Comparison of ENCODE assay signal across 1 cellular context in the genomic region with DNA sequence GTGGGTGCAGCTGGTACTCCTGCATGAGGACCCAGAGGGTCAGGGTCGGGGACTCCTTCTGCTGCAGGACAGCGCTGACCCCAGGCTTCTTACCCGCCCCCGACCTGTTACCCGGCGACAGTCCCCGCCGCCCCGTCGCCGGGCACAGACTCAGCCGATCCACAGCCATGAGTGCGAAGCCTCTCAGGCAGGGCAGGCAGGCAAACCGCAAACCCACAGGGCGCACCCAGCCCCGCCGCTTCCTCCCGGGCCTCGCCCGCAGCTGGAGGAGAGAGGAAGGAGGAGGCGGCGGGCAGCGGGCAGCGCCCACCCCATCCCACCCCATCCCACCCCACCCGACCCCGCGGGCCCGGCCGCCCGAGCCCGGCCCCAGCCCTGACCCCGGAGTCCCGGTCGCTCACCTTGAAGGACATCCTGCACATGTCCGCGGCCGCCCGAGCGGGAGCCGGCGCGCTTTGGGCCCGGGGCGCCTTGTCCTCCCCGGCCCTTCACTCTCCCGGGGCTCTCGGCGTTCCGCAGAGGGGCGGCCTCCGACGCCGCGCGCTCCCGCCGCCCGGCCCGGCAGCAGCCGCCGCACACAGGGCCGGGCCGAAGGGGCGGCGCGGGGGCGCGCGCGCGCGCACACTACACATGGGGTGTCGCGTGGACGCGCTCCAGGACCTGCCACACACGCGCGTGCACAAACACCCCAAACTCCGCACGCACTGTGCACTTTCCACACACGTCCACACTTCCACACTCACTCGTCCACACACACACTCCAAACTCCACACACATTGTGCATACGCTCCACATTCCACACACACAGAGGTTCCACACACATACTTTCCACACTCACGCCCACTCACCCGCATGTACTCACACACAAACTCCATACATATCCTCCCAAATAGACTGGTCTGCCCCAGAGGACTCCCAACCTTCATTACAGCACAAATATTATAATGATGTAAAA.
TF ChIP-seq lines count a peak whose summit lies in the region.

A gene with protein sequence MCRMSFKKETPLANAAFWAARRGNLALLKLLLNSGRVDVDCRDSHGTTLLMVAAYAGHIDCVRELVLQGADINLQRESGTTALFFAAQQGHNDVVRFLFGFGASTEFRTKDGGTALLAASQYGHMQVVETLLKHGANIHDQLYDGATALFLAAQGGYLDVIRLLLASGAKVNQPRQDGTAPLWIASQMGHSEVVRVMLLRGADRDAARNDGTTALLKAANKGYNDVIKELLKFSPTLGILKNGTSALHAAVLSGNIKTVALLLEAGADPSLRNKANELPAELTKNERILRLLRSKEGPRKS (minus strand): TSS at position 603 of the 955 bp plus-strand sequence. CDS start 181 bp downstream, at position 422.

TF ChIP-seq in IMR-90, 13 proteins besides CTCF, POLR2A, EP300 and RAD21 (continued from another document):
- no peak for TF ChIP-seq RFX5 (IDR thresholded peaks at IDR 0.05; ENCODE audit: low read depth, low read length)
- TF ChIP-seq NFE2L2 (IDR thresholded peaks at IDR 0.05; ENCODE audit: low read depth, low read length): no peak
- TF ChIP-seq MAZ (IDR thresholded peaks at IDR 0.05; ENCODE audit: borderline replicate concordance, low read depth, low read length): no peak
- TF ChIP-seq, protein P1, sequence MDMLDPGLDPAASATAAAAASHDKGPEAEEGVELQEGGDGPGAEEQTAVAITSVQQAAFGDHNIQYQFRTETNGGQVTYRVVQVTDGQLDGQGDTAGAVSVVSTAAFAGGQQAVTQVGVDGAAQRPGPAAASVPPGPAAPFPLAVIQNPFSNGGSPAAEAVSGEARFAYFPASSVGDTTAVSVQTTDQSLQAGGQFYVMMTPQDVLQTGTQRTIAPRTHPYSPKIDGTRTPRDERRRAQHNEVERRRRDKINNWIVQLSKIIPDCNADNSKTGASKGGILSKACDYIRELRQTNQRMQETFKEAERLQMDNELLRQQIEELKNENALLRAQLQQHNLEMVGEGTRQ (IDR thresholded peaks at IDR 0.05; ENCODE audit: low read depth, low read length): no peak
- TF ChIP-seq MAFK (IDR thresholded peaks at IDR 0.05; ENCODE audit: low read depth, low read length): no peak
- TF ChIP-seq SMC3 (IDR thresholded peaks at IDR 0.05; ENCODE audit: low read depth, low read length): no peak
- no peak for TF ChIP-seq BHLHE40 (IDR thresholded peaks at IDR 0.05; ENCODE audit: low read depth, low read length)
- TF ChIP-seq FOS (IDR thresholded peaks at IDR 0.05; ENCODE audit: low read depth, low read length): no peak
- TF ChIP-seq CHD1 (IDR thresholded peaks at IDR 0.05; ENCODE audit: low read depth, low read length): no peak
